Comparison of ENCODE assay signal across 10 cellular contexts in genomic region chr1:173410133-173410793, GRCh38.
DNase-seq lines count a peak whose midpoint lies in the region; ATAC-seq, FAIRE-seq and TF ChIP-seq lines count a peak whose summit lies in the region.
"Had no signal": no experiment of that assay in that cellular context is flagged by ENCODE, and none has a peak within 500 bp of the region (broad histone marks: within the 10 kb centered on the region; RNA-seq: fewer than 3 reads in every experiment).

No MANE protein-coding gene starts in this region.

- H3K4me3 ChIP-seq in RWPE2 (ENCODE audit: severe bottlenecking), result no peak overlapping the region

- no peaks in the 10 kb centered on the region for H3K9me3 Mint-ChIP-seq in natural killer cell

- peak overlapping the region; percentile 74 to 87 for H3K27ac Mint-ChIP-seq in natural killer cell

- H3K27ac ChIP-seq in RWPE2 (ENCODE audit: poor library complexity, severe bottlenecking), result no peak overlapping the region

- TF ChIP-seq CTCF in RWPE2 (IDR thresholded peaks at IDR 0.05; ENCODE audit: poor library complexity, severe bottlenecking) (no peak), natural killer cell (IDR thresholded peaks at IDR 0.05) (no peak)

- ATAC-seq in GM18861 (IDR thresholded peaks at IDR 0.05; ENCODE audit: unreplicated experiment) (peak; percentile 0), HG02870 (IDR thresholded peaks at IDR 0.05; ENCODE audit: unreplicated experiment) (peak; percentile 15), RWPE2 (ENCODE audit: low read depth) (peak; percentile 43; the same call in 2 of the 3 replicates), natural killer cell (peak; percentile 61 to 70 (median 66))

- no peaks in the 10 kb centered on the region for H3K27me3 ChIP-seq in RWPE2 (ENCODE audit: insufficient read depth, poor library complexity, severe bottlenecking)

- H3K9me3 ChIP-seq in RWPE2 (ENCODE audit: severe bottlenecking), result no peaks in the 10 kb centered on the region

- no peak for FAIRE-seq in RCC 7860 (lab: Jason Lieb, UNC)

- no peak for DNase-seq in RWPE2 (ENCODE audit: low spot score)
- no peak for DNase-seq in natural killer cell
- DNase-seq in kidney tubule cell (ENCODE audit: low spot score), result no peak
- no peak for DNase-seq in RCC 7860 (ENCODE audit: low spot score)
- DNase-seq in NK-92 treated with Interleukin-12 subunit alpha and Interleukin-12 subunit beta, amount 100 ng/mL, for 24 hours (lab: John Stamatoyannopoulos, UW), result no peak
- DNase-seq: cerebellar nuclear complex, NCI-H510A treated with DMSO at 0.1 percent for 48 hours had no signal

- H3K4me1 Mint-ChIP-seq in natural killer cell, result peaks cover 40 to 41% of the 10 kb centered on the region in 2 donors

- peak overlapping the region; percentile 29 for H3K4me3 Mint-ChIP-seq in natural killer cell

- peaks cover 9% of the 10 kb centered on the region for H3K4me1 ChIP-seq in RWPE2 (ENCODE audit: insufficient read depth, poor library complexity, severe bottlenecking)

- intact Hi-C loops in natural killer cell (cut with micrococcal nuclease), result loop anchor here (5.0 to 10.0 kb wide), 2 partner anchors 663 to 1335 kb away; no protein-coding TSS in a partner anchor

- no peaks in the 10 kb centered on the region for H3K36me3 ChIP-seq in RWPE2 (ENCODE audit: low read depth)

- peaks cover 0 to 4% of the 10 kb centered on the region in 2 donors for H3K27me3 Mint-ChIP-seq in natural killer cell (ENCODE audit: low read depth in 2 of 2)
- H3K27me3 Mint-ChIP-seq: progenitor cell of endocrine pancreas had no signal

- no peaks in the 10 kb centered on the region for H3K36me3 Mint-ChIP-seq in natural killer cell

Comparison
In these comparisons a context has a peak if more than half of its experiments do, and no peak if none do; other contexts are left out.
1. ATAC-seq: peak in every context shown above with its lines; median percentile 66 in natural killer cell; 43 in RWPE2; 15 in HG02870; 0 in GM18861.